In genomic region chr4:106266201-106266600, GRCh38 we compare ENCODE assay signal across 9 cellular contexts. TPM values are rescaled to one million over a fixed set of nuclear protein-coding genes. Genes with fewer than 3 reads are reported as not detected.
A peak's percentile ranks its signal among the peaks of the same experiment; 100 is the strongest.
DNase-seq lines count a peak whose midpoint lies in the region; ATAC-seq and TF ChIP-seq lines count a peak whose summit lies in the region.
"Had no signal": no experiment of that assay in that cellular context is flagged by ENCODE, and none has a peak within 500 bp of the region (broad histone marks: within the 10 kb centered on the region; RNA-seq: fewer than 3 reads in every experiment).

No MANE protein-coding gene starts in this region.

- H3K9me3 Mint-ChIP-seq in stimulated activated naive CD8-positive, alpha-beta T cell treated with anti-CD3 and anti-CD28 coated beads, Interleukin-15, amount 100 ng/mL, for 72 hours: no peaks in the 10 kb centered on the region
- H3K9me3 Mint-ChIP-seq in type B pancreatic cell: no peaks in the 10 kb centered on the region
- H3K9me3 Mint-ChIP-seq: stimulated activated naive CD8-positive, alpha-beta T cell treated with anti-CD3 and anti-CD28 coated beads, Interleukin-15, Interleukin-2, amounts not matched to agents 100 ng/mL and 50 ng/mL, for 24 hours had no signal

- H3K4me3 ChIP-seq in PC-9 (no peak overlapping the region), fibroblast of the aortic adventitia (ENCODE audit: low read depth, low read length) (no peak overlapping the region)

- no peaks in the 10 kb centered on the region for H3K9me2 ChIP-seq in PC-9 (ENCODE audit: insufficient read depth)

- no peaks in the 10 kb centered on the region for H3K4me1 ChIP-seq in PC-9 (replicated peaks; ENCODE audit: insufficient read depth)

- no peaks in the 10 kb centered on the region for H3K79me2 ChIP-seq in PC-9 (ENCODE audit: low read depth)

- no peaks in the 10 kb centered on the region for H3K36me3 ChIP-seq in PC-9 (ENCODE audit: low read depth)

- no peak overlapping the region for H3K27ac ChIP-seq in PC-9

- intact Hi-C loops in PC-9 (cut with micrococcal nuclease; ENCODE audit: unreplicated experiment): loop anchor here (10.0 kb wide), 1 partner anchor 239 kb away; no protein-coding TSS in a partner anchor
- intact Hi-C loops in cardiac septum (cut with DNase I): loop anchor here (10.0 kb wide), 1 partner anchor 239 kb away; no protein-coding TSS in a partner anchor

- POLR2A ChIA-PET in PC-9 (lab: Charles Lee; ENCODE audit: unreplicated experiment): no interaction called here

- no peaks in the 10 kb centered on the region for H3K27me3 ChIP-seq in PC-9 (ENCODE audit: insufficient read depth, low read depth)

- TF ChIP-seq CTCF in PC-9 (conservative IDR thresholded peaks at IDR 0.05) (peak; percentile 60), fibroblast of the aortic adventitia (IDR thresholded peaks at IDR 0.05; ENCODE audit: insufficient read depth, low read length) (peak; percentile 77), type B pancreatic cell (conservative IDR thresholded peaks at IDR 0.05) (peak; percentile 65)

- peak; percentile 53 for ATAC-seq in stimulated activated naive CD8-positive, alpha-beta T cell treated with anti-CD3 and anti-CD28 coated beads, Interleukin-15, amount 100 ng/mL, for 72 hours
- no peak for ATAC-seq in stimulated activated naive CD8-positive, alpha-beta T cell treated with anti-CD3 and anti-CD28 coated beads, Interleukin-15, Interleukin-2, amounts not matched to agents 100 U/mL and 50 U/mL, for 24 hours
- ATAC-seq in HG03060 (IDR thresholded peaks at IDR 0.05; ENCODE audit: low read depth, unreplicated experiment) (peak; percentile 68), HG03039 (IDR thresholded peaks at IDR 0.05; ENCODE audit: unreplicated experiment) (no peak)

- H2AFZ ChIP-seq in PC-9: no peak overlapping the region

- DNase-seq in stimulated activated naive CD8-positive, alpha-beta T cell treated with anti-CD3 and anti-CD28 coated beads, Interleukin-15, amount 100 ng/mL, for 72 hours: no peak
- no peak for DNase-seq in stimulated activated naive CD8-positive, alpha-beta T cell treated with anti-CD3 and anti-CD28 coated beads, Interleukin-15, Interleukin-2, amounts not matched to agents 100 U/mL and 50 U/mL, for 24 hours
- DNase-seq in PC-9 (no peak), fibroblast of the aortic adventitia (ENCODE audit: low read depth) (peak; percentile 78), type B pancreatic cell (ENCODE audit: extremely low spot score, unreplicated experiment) (no peak), cardiac septum (ENCODE audit: low spot score) (no peak)

- H3K36me3 Mint-ChIP-seq in type B pancreatic cell: peaks cover 4% of the 10 kb centered on the region

- no peak overlapping the region for H3K4me2 ChIP-seq in PC-9

- H3K27ac Mint-ChIP-seq in stimulated activated naive CD8-positive, alpha-beta T cell treated with anti-CD3 and anti-CD28 coated beads, Interleukin-15, amount 100 ng/mL, for 72 hours: no peak overlapping the region
- H3K27ac Mint-ChIP-seq in type B pancreatic cell: no peak overlapping the region
- H3K27ac Mint-ChIP-seq: stimulated activated naive CD8-positive, alpha-beta T cell treated with anti-CD3 and anti-CD28 coated beads, Interleukin-15, Interleukin-2, amounts not matched to agents 100 ng/mL and 50 ng/mL, for 24 hours had no signal

- no peaks in the 10 kb centered on the region for H4K20me1 ChIP-seq in PC-9 (ENCODE audit: insufficient read depth)

- no TSS peak for BruUV-seq in PC-9 (replicated peaks; lab: Mats Ljungman, UMichigan)

- H3K27me3 Mint-ChIP-seq in stimulated activated naive CD8-positive, alpha-beta T cell treated with anti-CD3 and anti-CD28 coated beads, Interleukin-15, amount 100 ng/mL, for 72 hours: no peaks in the 10 kb centered on the region
- H3K27me3 Mint-ChIP-seq in type B pancreatic cell: no peaks in the 10 kb centered on the region
- H3K27me3 Mint-ChIP-seq: stimulated activated naive CD8-positive, alpha-beta T cell treated with anti-CD3 and anti-CD28 coated beads, Interleukin-15, Interleukin-2, amounts not matched to agents 100 ng/mL and 50 ng/mL, for 24 hours had no signal

- no peaks in the 10 kb centered on the region for H3K9me3 ChIP-seq in PC-9 (ENCODE audit: insufficient read depth, low read depth)

- CTCF ChIA-PET in PC-9 (lab: Charles Lee): interaction anchor here (0.7 kb wide), 1 partner anchor 234 kb away, joined by 3 read pairs; no protein-coding TSS in a partner anchor

- no peak overlapping the region for H3K4me3 Mint-ChIP-seq in stimulated activated naive CD8-positive, alpha-beta T cell treated with anti-CD3 and anti-CD28 coated beads, Interleukin-15, amount 100 ng/mL, for 72 hours
- H3K4me3 Mint-ChIP-seq in type B pancreatic cell: no peak overlapping the region
- H3K4me3 Mint-ChIP-seq: stimulated activated naive CD8-positive, alpha-beta T cell treated with anti-CD3 and anti-CD28 coated beads, Interleukin-15, Interleukin-2, amounts not matched to agents 100 ng/mL and 50 ng/mL, for 24 hours had no signal

- H3K4me1 Mint-ChIP-seq in stimulated activated naive CD8-positive, alpha-beta T cell treated with anti-CD3 and anti-CD28 coated beads, Interleukin-15, amount 100 ng/mL, for 72 hours: no peaks in the 10 kb centered on the region
- peaks cover 17% of the 10 kb centered on the region for H3K4me1 Mint-ChIP-seq in type B pancreatic cell (ENCODE audit: unreplicated experiment)

- H3F3A ChIP-seq in PC-9 (ENCODE audit: insufficient read depth, low read depth): no peaks in the 10 kb centered on the region

RNA-seq across cellular contexts. Expression of gene TBCK, which starts 49.8 kb away (rescaled TPM):
- total RNA-seq in PC-9 (2021) (18.7 and 22.0 TPM in 2 replicates), fibroblast of the aortic adventitia (ENCODE audit: low replicate concordance) (59.7 and 163 TPM in 2 replicates), type B pancreatic cell (ENCODE audit: low replicate concordance) (42.1 and 59.8 TPM in 2 replicates), cardiac septum (23.7 TPM)

RNA-seq across cellular contexts. Expression of gene AIMP1, which starts 50.1 kb away (rescaled TPM):
- 36.3 and 47.0 TPM in 2 replicates for total RNA-seq in PC-9 (2021)
- total RNA-seq in fibroblast of the aortic adventitia (ENCODE audit: low replicate concordance): 29.9 and 30.7 TPM in 2 replicates
- 42.1 and 49.3 TPM in 2 replicates for total RNA-seq in type B pancreatic cell (ENCODE audit: low replicate concordance)
- 36.9 TPM for total RNA-seq in cardiac septum

Comparison
In these comparisons a context has a peak if more than half of its experiments do, and no peak if none do; other contexts are left out.
1. ATAC-seq: peak in stimulated activated naive CD8-positive, alpha-beta T cell treated with anti-CD3 and anti-CD28 coated beads, Interleukin-15, amount 100 ng/mL, for 72 hours (single experiment) and HG03060 (single experiment); none in stimulated activated naive CD8-positive, alpha-beta T cell treated with anti-CD3 and anti-CD28 coated beads, Interleukin-15, Interleukin-2, amounts not matched to agents 100 U/mL and 50 U/mL, for 24 hours (single experiment) and HG03039 (single experiment).
2. Peak in every context shown above with its lines, with median percentiles within 50 percentile points of each other: CTCF ChIP-seq.